Comparison of ENCODE assay signal across 1 cellular context in the genomic region with DNA sequence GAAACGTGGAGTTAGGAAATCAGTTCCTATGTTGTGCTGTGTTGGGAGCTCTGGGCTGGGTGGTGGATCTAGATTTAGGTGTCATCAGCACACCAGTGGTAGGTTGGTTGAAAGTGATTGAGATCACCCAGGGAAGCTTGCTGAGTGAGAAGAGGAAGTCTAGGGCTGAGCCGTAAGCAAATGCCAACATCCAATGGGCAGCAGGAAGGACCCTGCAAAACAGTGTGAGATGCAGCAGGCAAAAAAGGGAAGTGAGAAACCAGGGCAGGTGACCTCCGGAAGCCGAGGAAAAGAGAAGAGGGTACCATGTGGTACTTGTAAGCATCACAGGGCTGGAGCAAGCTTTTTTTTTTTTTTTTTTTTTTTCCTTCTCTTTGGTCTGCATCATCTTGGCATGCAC.
TF ChIP-seq lines count a peak whose summit lies in the region.

No MANE protein-coding gene starts in this region.

TF ChIP-seq in H1, 55 proteins besides CTCF, POLR2A, EP300 and RAD21 (continued from another document):
- TF ChIP-seq SP4 (IDR thresholded peaks at IDR 0.05; ENCODE audit: low read length) (no peak), RNF2 (IDR thresholded peaks at IDR 0.05; ENCODE audit: borderline replicate concordance, low read depth, low read length, missing control alignments, poor library complexity, severe bottlenecking) (no peak), ZNF274 (IDR thresholded peaks at IDR 0.05; ENCODE audit: borderline replicate concordance, extremely low read depth, low read length) (no peak), TBP (IDR thresholded peaks at IDR 0.05; ENCODE audit: low read depth, low read length) (no peak), HDAC2 (IDR thresholded peaks at IDR 0.05; ENCODE audit: borderline replicate concordance in 1 of 2, low read depth in 2 of 2, low read length in 2 of 2) (no peak), KDM4A (IDR thresholded peaks at IDR 0.05; ENCODE audit: low read depth, low read length, severe bottlenecking) (no peak), PHF8 (conservative IDR thresholded peaks at IDR 0.05; ENCODE audit: low read depth, low read length) (no peak), CEBPB (IDR thresholded peaks at IDR 0.05; ENCODE audit: low read depth, low read length) (no peak)
- TF ChIP-seq, protein P1, sequence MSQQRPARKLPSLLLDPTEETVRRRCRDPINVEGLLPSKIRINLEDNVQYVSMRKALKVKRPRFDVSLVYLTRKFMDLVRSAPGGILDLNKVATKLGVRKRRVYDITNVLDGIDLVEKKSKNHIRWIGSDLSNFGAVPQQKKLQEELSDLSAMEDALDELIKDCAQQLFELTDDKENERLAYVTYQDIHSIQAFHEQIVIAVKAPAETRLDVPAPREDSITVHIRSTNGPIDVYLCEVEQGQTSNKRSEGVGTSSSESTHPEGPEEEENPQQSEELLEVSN (IDR thresholded peaks at IDR 0.05): no peak
- TF ChIP-seq, protein P2, sequence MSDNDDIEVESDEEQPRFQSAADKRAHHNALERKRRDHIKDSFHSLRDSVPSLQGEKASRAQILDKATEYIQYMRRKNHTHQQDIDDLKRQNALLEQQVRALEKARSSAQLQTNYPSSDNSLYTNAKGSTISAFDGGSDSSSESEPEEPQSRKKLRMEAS (IDR thresholded peaks at IDR 0.05): no peak
